Comparison of ENCODE assay signal across 8 cellular contexts in the genomic region with DNA sequence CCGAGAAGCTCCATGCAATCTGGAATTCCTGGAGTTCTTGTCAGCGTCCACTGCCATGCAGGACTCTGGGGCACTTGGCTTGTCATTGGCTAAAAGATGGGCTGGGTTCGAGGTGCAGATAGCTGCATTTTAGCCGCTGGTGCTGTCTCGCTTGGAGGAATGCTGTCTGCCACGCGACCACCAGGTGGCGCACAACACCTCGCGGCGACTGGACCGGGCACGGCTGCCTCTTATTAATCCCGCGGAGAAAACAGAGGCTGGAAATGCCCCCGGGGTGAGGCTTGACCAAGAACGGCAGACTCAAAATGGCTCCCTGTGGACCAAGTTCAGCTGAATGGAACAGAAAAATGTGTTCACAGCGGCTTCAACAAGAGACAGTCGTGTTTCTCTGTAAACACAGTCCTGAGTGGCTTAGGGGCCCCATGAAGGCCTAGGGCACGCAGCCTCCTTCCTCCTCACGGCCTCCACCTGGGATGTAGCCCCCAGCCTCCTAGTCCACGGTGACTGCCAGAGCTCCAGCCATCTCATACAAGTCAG. TPM values are rescaled to one million over a fixed set of nuclear protein-coding genes. Genes with fewer than 3 reads are reported as not detected.
DNase-seq lines count a peak whose midpoint lies in the region; ATAC-seq and TF ChIP-seq lines count a peak whose summit lies in the region.

No MANE protein-coding gene starts in this region.

- H3K9me3 Mint-ChIP-seq in endodermal cell: peaks cover 7% of the 10 kb centered on the region

- H3K36me3 Mint-ChIP-seq in endodermal cell (ENCODE audit: low read depth): no peaks in the 10 kb centered on the region

- peak; percentile 68 for ATAC-seq in HG03196 (IDR thresholded peaks at IDR 0.05; ENCODE audit: unreplicated experiment)

- WGBS in endodermal cell (ENCODE audit: insufficient coverage in 1 of 2, insufficient read length in 1 of 2), 2 experiments: 11 to 25% methylated on average over 17 to 22 of the region's 22 CpGs

- peaks cover 46% of the 10 kb centered on the region for H3K27me3 Mint-ChIP-seq in endodermal cell (ENCODE audit: insufficient read depth)

- no peaks in the 10 kb centered on the region for H3K4me1 Mint-ChIP-seq in endodermal cell

- H3K4me3 Mint-ChIP-seq in endodermal cell: no peak overlapping the region

- peaks cover 21% of the 10 kb centered on the region for H3K27me3 ChIP-seq in endodermal cell (ENCODE audit: control insufficient read depth, insufficient read depth, low read length, poor library complexity, severe bottlenecking)

- H3K4me1 ChIP-seq in endodermal cell (ENCODE audit: control insufficient read depth, insufficient read depth, low read length): no peaks in the 10 kb centered on the region

- no peak overlapping the region for H3K9ac ChIP-seq in endodermal cell (ENCODE audit: extremely low read depth, low read length, poor library complexity, severe bottlenecking)

- peaks cover 5% of the 10 kb centered on the region for H3K9me3 ChIP-seq in endodermal cell (ENCODE audit: control insufficient read depth, low read length)

- H3K36me3 ChIP-seq in endodermal cell (ENCODE audit: control insufficient read depth, insufficient read depth, low read length): no peaks in the 10 kb centered on the region

- peak; percentile 15 for DNase-seq in SKM-1 treated with dmso at 0.1 percent for 144 hours (lab: John Stamatoyannopoulos, UW; ENCODE audit: unreplicated experiment)
- no peak for DNase-seq in SKM-1 (lab: John Stamatoyannopoulos, UW; ENCODE audit: unreplicated experiment)
- peak; percentile 51 for DNase-seq in NCI-H748 treated with DMSO at 0.1 percent for 48 hours (lab: John Stamatoyannopoulos, UW)
- peak; percentile 58 to 75 (median 74) for DNase-seq in activated CD8-positive, alpha-beta memory T cell treated with anti-CD3 and anti-CD28 coated beads for 48 hours (ENCODE audit: low read depth in 2 of 3, low spot score in 2 of 3)
- peak; percentile 95 for DNase-seq in endodermal cell
- peak; percentile 59 for DNase-seq in midbrain (lab: John Stamatoyannopoulos, UW)
- DNase-seq in stimulated activated CD8-positive, alpha-beta memory T cell treated with anti-CD3 and anti-CD28 coated beads, Interleukin-4, amount 100 ng/mL, for 4 hours (ENCODE audit: low read depth in 2 of 2, low spot score in 1 of 2): peak; percentile 48 to 72

- no peak overlapping the region for H3K27ac ChIP-seq in endodermal cell (ENCODE audit: low read depth, low read length)

- H3K4me3 ChIP-seq in endodermal cell (ENCODE audit: low read length): no peak overlapping the region

- no peak overlapping the region for H3K27ac Mint-ChIP-seq in endodermal cell

- peak; percentile 97 for TF ChIP-seq CTCF in endodermal cell (conservative IDR thresholded peaks at IDR 0.05)

RNA-seq across cellular contexts. Expression of a gene that starts 46.2 kb away (rescaled TPM):
- total RNA-seq in endodermal cell: not detected
- polyA plus RNA-seq in endodermal cell (2013, experiment 1 of 2): not detected
- polyA plus RNA-seq in endodermal cell (2013, experiment 2 of 2): not detected
